1 cellular context compared by ENCODE assay signal in genomic region chr19:47113446-47114348, GRCh38.
TF ChIP-seq lines count a peak whose summit lies in the region.

Gene ZC3H4, minus strand, starts transcription at chr19:47113776. Its CDS starts 1,192 bp downstream, at chr19:47112584.

TF ChIP-seq in GM12878, 131 proteins besides CTCF, POLR2A, EP300 and RAD21 (continued from another document and continues in another):
- TF ChIP-seq ELK1 (IDR thresholded peaks at IDR 0.05; ENCODE audit: low read depth, low read length): peak; percentile 7; the same call in 1 of the 2 replicates
- peak; percentile 46; the same call in 1 of the 2 replicates for TF ChIP-seq IRF4 (IDR thresholded peaks at IDR 0.05; ENCODE audit: low read depth, low read length)
- TF ChIP-seq SUPT20H (IDR thresholded peaks at IDR 0.05; ENCODE audit: borderline replicate concordance, control insufficient read depth, low read depth, low read length): no peak
- TF ChIP-seq ZBED1 (IDR thresholded peaks at IDR 0.05; ENCODE audit: borderline replicate concordance): no peak
- TF ChIP-seq RCOR1 (conservative IDR thresholded peaks at IDR 0.05; ENCODE audit: low read depth, low read length): no peak
- TF ChIP-seq ZBTB11 (CRISPR knock-in tag; IDR thresholded peaks at IDR 0.05): 0 out of 2 replicates have a peak, but pooled peaks have one; percentile 44
- no peak for TF ChIP-seq FOS (IDR thresholded peaks at IDR 0.05; ENCODE audit: borderline replicate concordance, extremely low read depth, insufficient read length)
- TF ChIP-seq, protein P1, sequence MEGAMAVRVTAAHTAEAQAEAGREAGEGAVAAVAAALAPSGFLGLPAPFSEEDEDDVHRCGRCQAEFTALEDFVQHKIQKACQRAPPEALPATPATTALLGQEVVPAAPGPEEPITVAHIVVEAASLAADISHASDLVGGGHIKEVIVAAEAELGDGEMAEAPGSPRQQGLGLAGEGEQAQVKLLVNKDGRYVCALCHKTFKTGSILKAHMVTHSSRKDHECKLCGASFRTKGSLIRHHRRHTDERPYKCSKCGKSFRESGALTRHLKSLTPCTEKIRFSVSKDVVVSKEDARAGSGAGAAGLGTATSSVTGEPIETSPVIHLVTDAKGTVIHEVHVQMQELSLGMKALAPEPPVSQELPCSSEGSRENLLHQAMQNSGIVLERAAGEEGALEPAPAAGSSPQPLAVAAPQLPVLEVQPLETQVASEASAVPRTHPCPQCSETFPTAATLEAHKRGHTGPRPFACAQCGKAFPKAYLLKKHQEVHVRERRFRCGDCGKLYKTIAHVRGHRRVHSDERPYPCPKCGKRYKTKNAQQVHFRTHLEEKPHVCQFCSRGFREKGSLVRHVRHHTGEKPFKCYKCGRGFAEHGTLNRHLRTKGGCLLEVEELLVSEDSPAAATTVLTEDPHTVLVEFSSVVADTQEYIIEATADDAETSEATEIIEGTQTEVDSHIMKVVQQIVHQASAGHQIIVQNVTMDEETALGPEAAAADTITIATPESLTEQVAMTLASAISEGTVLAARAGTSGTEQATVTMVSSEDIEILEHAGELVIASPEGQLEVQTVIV (IDR thresholded peaks at IDR 0.05; ENCODE audit: borderline replicate concordance, partially characterized antibody): no peak
- peak; percentile 89 for TF ChIP-seq SMAD1 (IDR thresholded peaks at IDR 0.05; ENCODE audit: low read depth, partially characterized antibody)
- TF ChIP-seq, protein P2, sequence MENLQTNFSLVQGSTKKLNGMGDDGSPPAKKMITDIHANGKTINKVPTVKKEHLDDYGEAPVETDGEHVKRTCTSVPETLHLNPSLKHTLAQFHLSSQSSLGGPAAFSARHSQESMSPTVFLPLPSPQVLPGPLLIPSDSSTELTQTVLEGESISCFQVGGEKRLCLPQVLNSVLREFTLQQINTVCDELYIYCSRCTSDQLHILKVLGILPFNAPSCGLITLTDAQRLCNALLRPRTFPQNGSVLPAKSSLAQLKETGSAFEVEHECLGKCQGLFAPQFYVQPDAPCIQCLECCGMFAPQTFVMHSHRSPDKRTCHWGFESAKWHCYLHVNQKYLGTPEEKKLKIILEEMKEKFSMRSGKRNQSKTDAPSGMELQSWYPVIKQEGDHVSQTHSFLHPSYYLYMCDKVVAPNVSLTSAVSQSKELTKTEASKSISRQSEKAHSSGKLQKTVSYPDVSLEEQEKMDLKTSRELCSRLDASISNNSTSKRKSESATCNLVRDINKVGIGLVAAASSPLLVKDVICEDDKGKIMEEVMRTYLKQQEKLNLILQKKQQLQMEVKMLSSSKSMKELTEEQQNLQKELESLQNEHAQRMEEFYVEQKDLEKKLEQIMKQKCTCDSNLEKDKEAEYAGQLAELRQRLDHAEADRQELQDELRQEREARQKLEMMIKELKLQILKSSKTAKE (IDR thresholded peaks at IDR 0.05; ENCODE audit: low read depth, poor library complexity, severe bottlenecking): peak; percentile 84
- TF ChIP-seq MTA2 (IDR thresholded peaks at IDR 0.05; ENCODE audit: low read depth): peak; percentile 21; the same call in 1 of the 2 replicates
- peak; percentile 65; the same call in 1 of the 2 replicates for TF ChIP-seq SMARCA5 (IDR thresholded peaks at IDR 0.05)
- TF ChIP-seq ZBTB4 (CRISPR knock-in tag; IDR thresholded peaks at IDR 0.05): peak; percentile 87
- peak; percentile 15 for TF ChIP-seq HDGF (IDR thresholded peaks at IDR 0.05)
- TF ChIP-seq, protein P3, sequence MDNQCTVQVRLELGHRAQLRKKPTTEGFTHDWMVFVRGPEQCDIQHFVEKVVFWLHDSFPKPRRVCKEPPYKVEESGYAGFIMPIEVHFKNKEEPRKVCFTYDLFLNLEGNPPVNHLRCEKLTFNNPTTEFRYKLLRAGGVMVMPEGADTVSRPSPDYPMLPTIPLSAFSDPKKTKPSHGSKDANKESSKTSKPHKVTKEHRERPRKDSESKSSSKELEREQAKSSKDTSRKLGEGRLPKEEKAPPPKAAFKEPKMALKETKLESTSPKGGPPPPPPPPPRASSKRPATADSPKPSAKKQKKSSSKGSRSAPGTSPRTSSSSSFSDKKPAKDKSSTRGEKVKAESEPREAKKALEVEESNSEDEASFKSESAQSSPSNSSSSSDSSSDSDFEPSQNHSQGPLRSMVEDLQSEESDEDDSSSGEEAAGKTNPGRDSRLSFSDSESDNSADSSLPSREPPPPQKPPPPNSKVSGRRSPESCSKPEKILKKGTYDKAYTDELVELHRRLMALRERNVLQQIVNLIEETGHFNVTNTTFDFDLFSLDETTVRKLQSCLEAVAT (IDR thresholded peaks at IDR 0.05): peak; percentile 92
- no peak for TF ChIP-seq NR2F1 (conservative IDR thresholded peaks at IDR 0.05)
- TF ChIP-seq, protein P4, sequence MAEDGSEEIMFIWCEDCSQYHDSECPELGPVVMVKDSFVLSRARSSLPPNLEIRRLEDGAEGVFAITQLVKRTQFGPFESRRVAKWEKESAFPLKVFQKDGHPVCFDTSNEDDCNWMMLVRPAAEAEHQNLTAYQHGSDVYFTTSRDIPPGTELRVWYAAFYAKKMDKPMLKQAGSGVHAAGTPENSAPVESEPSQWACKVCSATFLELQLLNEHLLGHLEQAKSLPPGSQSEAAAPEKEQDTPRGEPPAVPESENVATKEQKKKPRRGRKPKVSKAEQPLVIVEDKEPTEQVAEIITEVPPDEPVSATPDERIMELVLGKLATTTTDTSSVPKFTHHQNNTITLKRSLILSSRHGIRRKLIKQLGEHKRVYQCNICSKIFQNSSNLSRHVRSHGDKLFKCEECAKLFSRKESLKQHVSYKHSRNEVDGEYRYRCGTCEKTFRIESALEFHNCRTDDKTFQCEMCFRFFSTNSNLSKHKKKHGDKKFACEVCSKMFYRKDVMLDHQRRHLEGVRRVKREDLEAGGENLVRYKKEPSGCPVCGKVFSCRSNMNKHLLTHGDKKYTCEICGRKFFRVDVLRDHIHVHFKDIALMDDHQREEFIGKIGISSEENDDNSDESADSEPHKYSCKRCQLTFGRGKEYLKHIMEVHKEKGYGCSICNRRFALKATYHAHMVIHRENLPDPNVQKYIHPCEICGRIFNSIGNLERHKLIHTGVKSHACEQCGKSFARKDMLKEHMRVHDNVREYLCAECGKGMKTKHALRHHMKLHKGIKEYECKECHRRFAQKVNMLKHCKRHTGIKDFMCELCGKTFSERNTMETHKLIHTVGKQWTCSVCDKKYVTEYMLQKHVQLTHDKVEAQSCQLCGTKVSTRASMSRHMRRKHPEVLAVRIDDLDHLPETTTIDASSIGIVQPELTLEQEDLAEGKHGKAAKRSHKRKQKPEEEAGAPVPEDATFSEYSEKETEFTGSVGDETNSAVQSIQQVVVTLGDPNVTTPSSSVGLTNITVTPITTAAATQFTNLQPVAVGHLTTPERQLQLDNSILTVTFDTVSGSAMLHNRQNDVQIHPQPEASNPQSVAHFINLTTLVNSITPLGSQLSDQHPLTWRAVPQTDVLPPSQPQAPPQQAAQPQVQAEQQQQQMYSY (CRISPR knock-in tag; IDR thresholded peaks at IDR 0.05): peak; percentile 93
- no peak for TF ChIP-seq MYC (IDR thresholded peaks at IDR 0.05; ENCODE audit: insufficient read depth, insufficient read length, insufficient replicate concordance, low read length, severe bottlenecking)
- 0 out of 2 replicates have a peak, but pooled peaks have one; percentile 35 for TF ChIP-seq MXI1 (IDR thresholded peaks at IDR 0.05; ENCODE audit: low read depth, low read length)
- TF ChIP-seq NFIC (IDR thresholded peaks at IDR 0.05; ENCODE audit: low read depth, low read length): peak; percentile 47; the same call in 1 of the 2 replicates
- no peak for TF ChIP-seq BRCA1 (IDR thresholded peaks at IDR 0.05; ENCODE audit: low read depth, low read length)
- TF ChIP-seq, protein P5, sequence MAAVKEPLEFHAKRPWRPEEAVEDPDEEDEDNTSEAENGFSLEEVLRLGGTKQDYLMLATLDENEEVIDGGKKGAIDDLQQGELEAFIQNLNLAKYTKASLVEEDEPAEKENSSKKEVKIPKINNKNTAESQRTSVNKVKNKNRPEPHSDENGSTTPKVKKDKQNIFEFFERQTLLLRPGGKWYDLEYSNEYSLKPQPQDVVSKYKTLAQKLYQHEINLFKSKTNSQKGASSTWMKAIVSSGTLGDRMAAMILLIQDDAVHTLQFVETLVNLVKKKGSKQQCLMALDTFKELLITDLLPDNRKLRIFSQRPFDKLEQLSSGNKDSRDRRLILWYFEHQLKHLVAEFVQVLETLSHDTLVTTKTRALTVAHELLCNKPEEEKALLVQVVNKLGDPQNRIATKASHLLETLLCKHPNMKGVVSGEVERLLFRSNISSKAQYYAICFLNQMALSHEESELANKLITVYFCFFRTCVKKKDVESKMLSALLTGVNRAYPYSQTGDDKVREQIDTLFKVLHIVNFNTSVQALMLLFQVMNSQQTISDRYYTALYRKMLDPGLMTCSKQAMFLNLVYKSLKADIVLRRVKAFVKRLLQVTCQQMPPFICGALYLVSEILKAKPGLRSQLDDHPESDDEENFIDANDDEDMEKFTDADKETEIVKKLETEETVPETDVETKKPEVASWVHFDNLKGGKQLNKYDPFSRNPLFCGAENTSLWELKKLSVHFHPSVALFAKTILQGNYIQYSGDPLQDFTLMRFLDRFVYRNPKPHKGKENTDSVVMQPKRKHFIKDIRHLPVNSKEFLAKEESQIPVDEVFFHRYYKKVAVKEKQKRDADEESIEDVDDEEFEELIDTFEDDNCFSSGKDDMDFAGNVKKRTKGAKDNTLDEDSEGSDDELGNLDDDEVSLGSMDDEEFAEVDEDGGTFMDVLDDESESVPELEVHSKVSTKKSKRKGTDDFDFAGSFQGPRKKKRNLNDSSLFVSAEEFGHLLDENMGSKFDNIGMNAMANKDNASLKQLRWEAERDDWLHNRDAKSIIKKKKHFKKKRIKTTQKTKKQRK (IDR thresholded peaks at IDR 0.05; ENCODE audit: low read depth, low read length): no peak
- TF ChIP-seq DPF2 (IDR thresholded peaks at IDR 0.05): 0 out of 2 replicates have a peak, but pooled peaks have one; percentile 18
- peak; percentile 59; the same call in 1 of the 2 replicates for TF ChIP-seq TCF12 (IDR thresholded peaks at IDR 0.05; ENCODE audit: low read depth, low read length)
- TF ChIP-seq CHD1 (IDR thresholded peaks at IDR 0.05; ENCODE audit: low read depth, low read length): peak; percentile 64; the same call in 1 of the 2 replicates
- TF ChIP-seq EED (IDR thresholded peaks at IDR 0.05; ENCODE audit: low read depth): 0 out of 2 replicates have a peak, but pooled peaks have one; percentile 37
- TF ChIP-seq RB1 (IDR thresholded peaks at IDR 0.05; ENCODE audit: borderline replicate concordance): peak; percentile 57; the same call in 1 of the 2 replicates
- TF ChIP-seq KLF5 (IDR thresholded peaks at IDR 0.05; ENCODE audit: partially characterized antibody): peak; percentile 76
- TF ChIP-seq BHLHE40 (IDR thresholded peaks at IDR 0.05; ENCODE audit: borderline replicate concordance in 1 of 2, low read depth in 2 of 2, low read length in 1 of 2): peak in 1 of 2 experiments; percentile 33; a peak in 1 of 4 replicates
- TF ChIP-seq, protein P6, sequence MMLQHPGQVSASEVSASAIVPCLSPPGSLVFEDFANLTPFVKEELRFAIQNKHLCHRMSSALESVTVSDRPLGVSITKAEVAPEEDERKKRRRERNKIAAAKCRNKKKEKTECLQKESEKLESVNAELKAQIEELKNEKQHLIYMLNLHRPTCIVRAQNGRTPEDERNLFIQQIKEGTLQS (IDR thresholded peaks at IDR 0.05; ENCODE audit: borderline replicate concordance, extremely low read depth, low read depth, low read length): no peak
- no peak for TF ChIP-seq ZNF24 (IDR thresholded peaks at IDR 0.05)
